8 cellular contexts compared by ENCODE assay signal in the genomic region with DNA sequence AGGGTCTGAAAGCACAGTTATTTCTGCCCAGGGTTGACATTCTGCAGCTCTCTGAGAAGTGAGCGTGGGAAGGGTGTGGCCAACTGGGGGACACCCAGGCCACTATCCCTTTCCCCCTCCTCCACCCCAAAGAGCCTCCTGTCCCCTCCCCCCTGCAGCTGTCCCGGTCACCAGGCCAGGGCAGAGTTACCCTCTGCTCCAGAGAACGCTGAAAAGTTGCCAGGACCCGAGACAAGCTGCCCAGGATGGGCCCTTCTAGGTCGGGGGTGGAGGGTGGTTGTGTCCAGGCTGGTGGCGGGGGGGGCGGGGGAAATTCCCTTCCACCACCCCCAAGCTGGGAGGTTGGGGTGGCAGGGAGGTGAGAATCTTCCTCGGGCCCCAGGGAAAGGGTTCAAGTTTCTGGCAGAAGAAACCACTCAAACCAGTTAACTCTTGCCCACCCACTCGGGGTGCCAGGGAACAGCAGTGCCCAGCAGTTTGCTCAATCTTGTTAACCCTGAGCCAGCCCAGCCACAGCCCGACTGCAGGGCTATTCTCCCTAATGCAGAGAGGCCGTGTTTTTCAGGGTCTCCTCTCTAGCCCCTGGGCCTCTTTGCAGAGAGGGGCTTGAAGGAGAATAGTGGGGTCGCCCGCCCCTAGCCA.
DNase-seq lines count a peak whose midpoint lies in the region; ATAC-seq and TF ChIP-seq lines count a peak whose summit lies in the region.

No MANE protein-coding gene starts in this region.

- H3K9me3 Mint-ChIP-seq in activated naive CD8-positive, alpha-beta T cell treated with anti-CD3 and anti-CD28 coated beads, Interleukin-2, amount 50 U/mL, for 24 hours, result no peaks in the 10 kb centered on the region

- H3K4me1 ChIP-seq in HUES6 (ENCODE audit: control insufficient read depth, insufficient read depth, low read length) (peaks cover 15% of the 10 kb centered on the region), iPS-18a (ENCODE audit: control insufficient read depth, low read depth, low read length) (peaks cover 8% of the 10 kb centered on the region)

- peaks cover 74% of the 10 kb centered on the region for H3K4me1 Mint-ChIP-seq in activated naive CD8-positive, alpha-beta T cell treated with anti-CD3 and anti-CD28 coated beads, Interleukin-2, amount 50 U/mL, for 24 hours

- no peaks in the 10 kb centered on the region for H3K27me3 Mint-ChIP-seq in activated naive CD8-positive, alpha-beta T cell treated with anti-CD3 and anti-CD28 coated beads, Interleukin-2, amount 50 U/mL, for 24 hours

- H3K4me3 ChIP-seq in HUES6 (ENCODE audit: low read depth, low read length) (peak overlapping the region; percentile 48), iPS-18a (ENCODE audit: low read length) (peak overlapping the region; percentile 64), WERI-Rb-1 (ENCODE audit: low read depth, low read length) (no peak overlapping the region)

- no peaks in the 10 kb centered on the region for H3K9me3 ChIP-seq in HUES6 (ENCODE audit: control insufficient read depth, insufficient read depth, low read depth, low read length)
- no peaks in the 10 kb centered on the region for H3K9me3 ChIP-seq in iPS-18a (ENCODE audit: control insufficient read depth, low read depth, low read length)
- no peaks in the 10 kb centered on the region for H3K9me3 ChIP-seq in WERI-Rb-1 (ENCODE audit: severe bottlenecking)

- DNase-seq in AG20443 (ENCODE audit: low spot score), result peak; percentile 5
- DNase-seq in activated naive CD8-positive, alpha-beta T cell treated with anti-CD3 and anti-CD28 coated beads, Interleukin-2, amount 50 U/mL, for 24 hours, result peak; percentile 46
- peak; percentile 54 for DNase-seq in stimulated activated CD8-positive, alpha-beta memory T cell treated with anti-CD3 and anti-CD28 coated beads, Interleukin-4, amount 100 ng/mL, for 48 hours
- no peak for DNase-seq in WERI-Rb-1
- DNase-seq in HK-2 (ENCODE audit: unreplicated experiment), result no peak
- DNase-seq in NCI-H146 treated with DMSO at 0.1 percent for 48 hours (lab: John Stamatoyannopoulos, UW; ENCODE audit: unreplicated experiment), result no peak

- H3K36me3 ChIP-seq in HUES6 (ENCODE audit: control insufficient read depth, insufficient read depth, low read length), result peaks cover 12% of the 10 kb centered on the region; the same call in 1 of the 2 replicates
- no peaks in the 10 kb centered on the region for H3K36me3 ChIP-seq in iPS-18a (ENCODE audit: control insufficient read depth, low read depth, low read length)
- H3K36me3 ChIP-seq in WERI-Rb-1, result no peaks in the 10 kb centered on the region

- peaks cover 5% of the 10 kb centered on the region for H3K36me3 Mint-ChIP-seq in activated naive CD8-positive, alpha-beta T cell treated with anti-CD3 and anti-CD28 coated beads, Interleukin-2, amount 50 U/mL, for 24 hours (ENCODE audit: low read depth)

- H3K27ac ChIP-seq in HUES6 (ENCODE audit: low read depth, low read length) (peak overlapping the region; percentile 16; the same call in 1 of the 2 replicates), iPS-18a (ENCODE audit: low read length) (no peak overlapping the region), WERI-Rb-1 (no peak overlapping the region)

- H3K9ac ChIP-seq in HUES6 (ENCODE audit: low read length) (peak overlapping the region; percentile 32), iPS-18a (ENCODE audit: low read length) (no peak overlapping the region)

- H3K27ac Mint-ChIP-seq in activated naive CD8-positive, alpha-beta T cell treated with anti-CD3 and anti-CD28 coated beads, Interleukin-2, amount 50 U/mL, for 24 hours, result peak overlapping the region; percentile 94

- H3K27me3 ChIP-seq in HUES6 (ENCODE audit: control insufficient read depth, insufficient read depth, low read length), result no peaks in the 10 kb centered on the region
- no peaks in the 10 kb centered on the region for H3K27me3 ChIP-seq in iPS-18a (ENCODE audit: control insufficient read depth, insufficient read depth, low read length)
- no peaks in the 10 kb centered on the region for H3K27me3 ChIP-seq in WERI-Rb-1 (ENCODE audit: insufficient read depth, low read depth, severe bottlenecking)

- H3K4me3 Mint-ChIP-seq in activated naive CD8-positive, alpha-beta T cell treated with anti-CD3 and anti-CD28 coated beads, Interleukin-2, amount 50 U/mL, for 24 hours, result peak overlapping the region; percentile 81

- no peak for ATAC-seq in activated naive CD8-positive, alpha-beta T cell treated with anti-CD3 and anti-CD28 coated beads, Interleukin-2, amount 50 U/mL, for 24 hours

- no peak for TF ChIP-seq CTCF in WERI-Rb-1 (IDR thresholded peaks at IDR 0.05; ENCODE audit: low read depth, low read length)

Comparison
In these comparisons a context has a peak if more than half of its experiments do, and no peak if none do; other contexts are left out.
1. DNase-seq: peak in AG20443 (single experiment), activated naive CD8-positive, alpha-beta T cell treated with anti-CD3 and anti-CD28 coated beads, Interleukin-2, amount 50 U/mL, for 24 hours (single experiment) and stimulated activated CD8-positive, alpha-beta memory T cell treated with anti-CD3 and anti-CD28 coated beads, Interleukin-4, amount 100 ng/mL, for 48 hours (single experiment); none in WERI-Rb-1 (single experiment), HK-2 (single experiment) and NCI-H146 treated with DMSO at 0.1 percent for 48 hours (single experiment).